7 cellular contexts compared by ENCODE assay signal in the genomic region with DNA sequence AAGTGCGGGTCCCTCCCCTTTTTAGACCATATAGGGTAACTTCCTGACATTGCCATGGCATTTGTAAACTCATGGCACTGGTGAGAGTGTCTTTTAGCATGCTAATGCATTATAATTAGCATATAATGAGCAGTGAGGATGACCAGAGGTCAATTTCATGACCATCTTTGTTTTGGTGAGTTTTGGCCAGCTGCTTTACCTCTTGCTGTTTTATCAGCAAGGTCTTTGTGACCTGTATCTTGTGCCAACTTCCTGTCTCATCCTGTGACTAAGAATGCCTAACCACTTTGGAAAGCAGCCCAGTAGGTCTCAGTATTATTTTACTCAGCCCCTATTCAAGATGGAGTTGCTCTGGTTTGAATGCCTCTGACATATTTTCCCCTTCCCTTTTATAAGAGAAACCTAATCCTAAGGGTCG.
DNase-seq lines count a peak whose midpoint lies in the region; ATAC-seq and TF ChIP-seq lines count a peak whose summit lies in the region.
"Not testable (repeated sequence)": the region's sequence is repeated elsewhere in the genome, so short reads cannot be mapped to it uniquely, and the experiment has no call there.

No MANE protein-coding gene starts in this region.

- peak overlapping the region; percentile 42 for H3K4me2 ChIP-seq in osteoblast (ENCODE audit: insufficient read depth, low read length)

- intact Hi-C loops in right cardiac atrium (cut with DNase I), result not testable (repeated sequence)

- 73% methylated on average over 2 of the region's 2 CpGs for WGBS in right cardiac atrium

- H3K36me3 ChIP-seq in osteoblast (ENCODE audit: insufficient read depth, low read length), result not testable (repeated sequence)

- peak; percentile 15 for DNase-seq in GM04503 (ENCODE audit: low read depth)
- peak; percentile 85 for DNase-seq in LNCaP clone FGC (ENCODE audit: low read depth)
- DNase-seq in NCI-H748 treated with DMSO at 0.1 percent for 48 hours (lab: John Stamatoyannopoulos, UW), result peak; percentile 37
- peak; percentile 33 for DNase-seq in epithelial cell of prostate (ENCODE audit: low read depth, low spot score)
- DNase-seq in right cardiac atrium; osteoblast (ENCODE audit: insufficient read length, low spot score, missing footprints): not testable (repeated sequence)

- H3K4me3 ChIP-seq in LNCaP clone FGC (ENCODE audit: low read depth, low read length); right cardiac atrium (ENCODE audit: low read length); osteoblast (ENCODE audit: insufficient read depth, low read length): not testable (repeated sequence)

- not testable (repeated sequence) for H3K27me3 ChIP-seq in right cardiac atrium (ENCODE audit: control insufficient read depth, insufficient read depth); osteoblast (ENCODE audit: insufficient read depth, low read length)

- not testable (repeated sequence) for H3K9me3 ChIP-seq in right cardiac atrium (ENCODE audit: control insufficient read depth, low read length); osteoblast (ENCODE audit: low read depth, low read length)

- H4K20me1 ChIP-seq in osteoblast (ENCODE audit: insufficient read depth, low read length), result not testable (repeated sequence)

- not testable (repeated sequence) for H2AFZ ChIP-seq in osteoblast (ENCODE audit: low read length)

- peak overlapping the region; percentile 70 for H3K27ac ChIP-seq in VCaP
- not testable (repeated sequence) for H3K27ac ChIP-seq in epithelial cell of prostate; right cardiac atrium (ENCODE audit: low read length); osteoblast (ENCODE audit: low read depth, low read length)

- ATAC-seq in right cardiac atrium, result peak; percentile 72 to 81

- H3K79me2 ChIP-seq in osteoblast (ENCODE audit: insufficient read depth, low read length), result not testable (repeated sequence)

- TF ChIP-seq CTCF in LNCaP clone FGC (IDR thresholded peaks at IDR 0.05; ENCODE audit: control insufficient read depth, extremely low read depth, insufficient read depth); VCaP (conservative IDR thresholded peaks at IDR 0.05); osteoblast (IDR thresholded peaks at IDR 0.05; ENCODE audit: extremely low read depth, low read depth, low read length): not testable (repeated sequence)

- not testable (repeated sequence) for H3K4me1 ChIP-seq in right cardiac atrium (ENCODE audit: control insufficient read depth, insufficient read depth, low read length)
- H3K4me1 ChIP-seq in osteoblast (ENCODE audit: insufficient read depth, low read length), result peaks cover 26% of the 10 kb centered on the region
